Comparison of ENCODE assay signal across 24 cellular contexts in the genomic region with DNA sequence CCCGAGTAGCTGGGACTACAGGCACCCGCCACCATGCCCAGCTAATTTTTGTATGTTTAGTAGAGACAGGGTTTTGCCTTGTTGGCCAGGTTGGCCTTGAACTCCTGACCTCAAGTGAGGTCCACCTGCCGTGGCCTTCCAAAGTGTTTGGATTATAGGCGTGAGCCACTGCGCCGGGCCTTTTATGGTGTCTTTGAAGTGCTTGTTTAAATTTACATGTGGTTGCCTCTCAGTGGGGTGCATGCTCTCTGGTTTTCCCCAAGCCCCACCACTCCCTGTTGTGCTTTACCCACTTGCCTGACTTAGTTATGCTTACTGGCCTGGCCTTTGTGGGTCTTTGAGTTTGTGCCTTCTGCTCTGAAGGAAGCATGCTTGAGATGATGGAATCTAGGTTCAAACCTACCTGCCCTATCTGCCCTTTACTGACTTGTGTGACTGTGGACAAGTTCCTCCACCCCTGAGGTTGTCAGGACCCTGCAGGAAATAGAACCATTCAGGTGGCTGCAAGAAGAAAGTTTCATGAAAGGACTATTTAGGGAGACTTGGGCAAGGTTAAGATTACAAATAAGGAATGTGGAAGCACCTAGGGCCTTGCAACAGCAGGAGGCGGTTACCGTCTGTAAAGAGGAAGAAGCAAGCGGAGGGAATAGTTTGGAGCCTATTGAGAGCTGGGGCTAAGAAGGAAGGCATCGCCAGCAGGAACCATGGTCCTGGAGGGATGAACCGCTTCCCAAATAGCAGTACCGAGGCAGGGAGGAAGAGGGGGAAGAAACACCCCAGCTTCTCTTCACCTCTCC.
A peak's percentile ranks its signal among the peaks of the same experiment; 100 is the strongest.
DNase-seq lines count a peak whose midpoint lies in the region; ATAC-seq and TF ChIP-seq lines count a peak whose summit lies in the region.
"Had no signal": no experiment of that assay in that cellular context is flagged by ENCODE, and none has a peak within 500 bp of the region (broad histone marks: within the 10 kb centered on the region; RNA-seq: fewer than 3 reads in every experiment).

No MANE protein-coding gene starts in this region.

- intact Hi-C loops in mucosa of descending colon (cut with DNase I, micrococcal nuclease) = no loop called here

- peak; percentile 65 for ATAC-seq in activated naive CD8-positive, alpha-beta T cell treated with anti-CD3 and anti-CD28 coated beads, Interleukin-2, amount 50 U/mL, for 24 hours
- ATAC-seq in T-helper 17 cell (no peak), mucosa of descending colon (peak; percentile 18), HG02938 (IDR thresholded peaks at IDR 0.05; ENCODE audit: unreplicated experiment) (no peak), HG03469 (IDR thresholded peaks at IDR 0.05; ENCODE audit: unreplicated experiment) (no peak)
- ATAC-seq: gastrocnemius medialis, HCT116, left ventricle myocardium superior had no signal

- H3K9me3 Mint-ChIP-seq in activated naive CD8-positive, alpha-beta T cell treated with anti-CD3 and anti-CD28 coated beads, Interleukin-2, amount 50 U/mL, for 24 hours = no peaks in the 10 kb centered on the region
- H3K9me3 Mint-ChIP-seq in activated naive CD8-positive, alpha-beta T cell treated with anti-CD3 and anti-CD28 coated beads for 36 hours = no peaks in the 10 kb centered on the region
- H3K9me3 Mint-ChIP-seq: endodermal cell; neural progenitor cell; T-helper 1 cell treated with Interleukin-12 subunit alpha and Interleukin-12 subunit beta and Interleukin-4 antibody, amounts not matched to agents 30 μg/mL and 1 μg/mL, for 36 hours had no signal

- peaks cover 82% of the 10 kb centered on the region for H3K4me1 Mint-ChIP-seq in activated naive CD8-positive, alpha-beta T cell treated with anti-CD3 and anti-CD28 coated beads, Interleukin-2, amount 50 U/mL, for 24 hours
- H3K4me1 Mint-ChIP-seq in activated naive CD8-positive, alpha-beta T cell treated with anti-CD3 and anti-CD28 coated beads for 36 hours = peaks cover 62% of the 10 kb centered on the region
- peaks cover 28% of the 10 kb centered on the region for H3K4me1 Mint-ChIP-seq in T-helper 17 cell

- no peaks in the 10 kb centered on the region for H3K36me3 ChIP-seq in mucosa of descending colon (ENCODE audit: low read depth)
- H3K36me3 ChIP-seq: colonic mucosa, esophagus squamous epithelium, gastrocnemius medialis, neural progenitor cell, SJSA1, tibial artery had no signal

- no peaks in the 10 kb centered on the region for H3K4me1 ChIP-seq in mucosa of descending colon (ENCODE audit: low read depth)
- H3K4me1 ChIP-seq: colonic mucosa, esophagus squamous epithelium, gastrocnemius medialis, SJSA1, tibial artery had no signal

- no peak for TF ChIP-seq CTCF in mucosa of descending colon (IDR thresholded peaks at IDR 0.05)

- H3K9me3 ChIP-seq in T-helper 17 cell (ENCODE audit: control insufficient read depth, low read length, poor library complexity, severe bottlenecking) = no peaks in the 10 kb centered on the region
- H3K9me3 ChIP-seq in mucosa of descending colon = no peaks in the 10 kb centered on the region
- H3K9me3 ChIP-seq: colonic mucosa, esophagus squamous epithelium, gastrocnemius medialis, SJSA1, tibial artery had no signal

- peak overlapping the region; percentile 13 for H3K4me3 Mint-ChIP-seq in activated naive CD8-positive, alpha-beta T cell treated with anti-CD3 and anti-CD28 coated beads, Interleukin-2, amount 50 U/mL, for 24 hours
- H3K4me3 Mint-ChIP-seq in activated naive CD8-positive, alpha-beta T cell treated with anti-CD3 and anti-CD28 coated beads for 36 hours = no peak overlapping the region
- peak overlapping the region; percentile 10 for H3K4me3 Mint-ChIP-seq in T-helper 17 cell
- H3K4me3 Mint-ChIP-seq: endodermal cell; neural progenitor cell; T-helper 1 cell treated with Interleukin-12 subunit alpha and Interleukin-12 subunit beta and Interleukin-4 antibody, amounts not matched to agents 30 μg/mL and 1 μg/mL, for 36 hours had no signal

- peaks cover 39% of the 10 kb centered on the region for H3K36me3 Mint-ChIP-seq in activated naive CD8-positive, alpha-beta T cell treated with anti-CD3 and anti-CD28 coated beads, Interleukin-2, amount 50 U/mL, for 24 hours (ENCODE audit: low read depth)
- peaks cover 45% of the 10 kb centered on the region for H3K36me3 Mint-ChIP-seq in activated naive CD8-positive, alpha-beta T cell treated with anti-CD3 and anti-CD28 coated beads for 36 hours
- peaks cover 8% of the 10 kb centered on the region for H3K36me3 Mint-ChIP-seq in T-helper 17 cell (ENCODE audit: low read depth)
- H3K36me3 Mint-ChIP-seq: neural progenitor cell had no signal

- peak overlapping the region; percentile 39 for H3K27ac Mint-ChIP-seq in activated naive CD8-positive, alpha-beta T cell treated with anti-CD3 and anti-CD28 coated beads, Interleukin-2, amount 50 U/mL, for 24 hours
- no peak overlapping the region for H3K27ac Mint-ChIP-seq in activated naive CD8-positive, alpha-beta T cell treated with anti-CD3 and anti-CD28 coated beads for 36 hours
- peak overlapping the region; percentile 79 for H3K27ac Mint-ChIP-seq in T-helper 17 cell
- H3K27ac Mint-ChIP-seq: endodermal cell; progenitor cell of endocrine pancreas; T-helper 1 cell treated with Interleukin-12 subunit alpha and Interleukin-12 subunit beta and Interleukin-4 antibody, amounts not matched to agents 30 μg/mL and 1 μg/mL, for 36 hours had no signal

- no peaks in the 10 kb centered on the region for H3K27me3 Mint-ChIP-seq in activated naive CD8-positive, alpha-beta T cell treated with anti-CD3 and anti-CD28 coated beads, Interleukin-2, amount 50 U/mL, for 24 hours
- no peaks in the 10 kb centered on the region for H3K27me3 Mint-ChIP-seq in activated naive CD8-positive, alpha-beta T cell treated with anti-CD3 and anti-CD28 coated beads for 36 hours
- H3K27me3 Mint-ChIP-seq in T-helper 17 cell = no peaks in the 10 kb centered on the region

- H3K4me3 ChIP-seq in mucosa of descending colon = no peak overlapping the region
- H3K4me3 ChIP-seq: colonic mucosa, esophagus squamous epithelium, gastrocnemius medialis, neural progenitor cell, SJSA1, tibial artery had no signal

- DNase-seq in activated naive CD8-positive, alpha-beta T cell treated with anti-CD3 and anti-CD28 coated beads, Interleukin-2, amount 50 U/mL, for 24 hours = no peak
- DNase-seq in activated naive CD8-positive, alpha-beta T cell treated with anti-CD3 and anti-CD28 coated beads for 36 hours = no peak
- DNase-seq in T-helper 17 cell = no peak
- DNase-seq in mucosa of descending colon = no peak
- DNase-seq in effector CD8-positive, alpha-beta T cell (lab: John Stamatoyannopoulos, UW) = no peak
- no peak for DNase-seq in NCI-H226
- DNase-seq: activated effector memory CD4-positive, alpha-beta T cell treated with anti-CD3 and anti-CD28 coated beads, Interleukin-2, amount 50 U/mL, for 16 hours; Calu3; colonic mucosa; endodermal cell; esophagus squamous epithelium; gastrocnemius medialis; hippocampal formation; left ventricle myocardium superior; NCI-H1105; NCI-H2081 treated with DMSO at 0.1 percent for 48 hours; tibial artery had no signal

Comparison
In these comparisons a context has a peak if more than half of its experiments do, and no peak if none do; other contexts are left out.
1. ATAC-seq: peak in activated naive CD8-positive, alpha-beta T cell treated with anti-CD3 and anti-CD28 coated beads, Interleukin-2, amount 50 U/mL, for 24 hours (single experiment) and mucosa of descending colon (single experiment); none in T-helper 17 cell (single experiment), HG02938 (single experiment) and HG03469 (single experiment).